In genomic region chr16:66924527-66925321, GRCh38 we compare ENCODE assay signal across 1 cellular context.
A peak's percentile ranks its signal among the peaks of the same experiment; 100 is the strongest.
TF ChIP-seq lines count a peak whose summit lies in the region.

No MANE protein-coding gene starts in this region.

TF ChIP-seq in HepG2, 621 proteins besides CTCF, POLR2A, EP300 and RAD21 (continued from another document and continues in another):
- TF ChIP-seq, protein P1, sequence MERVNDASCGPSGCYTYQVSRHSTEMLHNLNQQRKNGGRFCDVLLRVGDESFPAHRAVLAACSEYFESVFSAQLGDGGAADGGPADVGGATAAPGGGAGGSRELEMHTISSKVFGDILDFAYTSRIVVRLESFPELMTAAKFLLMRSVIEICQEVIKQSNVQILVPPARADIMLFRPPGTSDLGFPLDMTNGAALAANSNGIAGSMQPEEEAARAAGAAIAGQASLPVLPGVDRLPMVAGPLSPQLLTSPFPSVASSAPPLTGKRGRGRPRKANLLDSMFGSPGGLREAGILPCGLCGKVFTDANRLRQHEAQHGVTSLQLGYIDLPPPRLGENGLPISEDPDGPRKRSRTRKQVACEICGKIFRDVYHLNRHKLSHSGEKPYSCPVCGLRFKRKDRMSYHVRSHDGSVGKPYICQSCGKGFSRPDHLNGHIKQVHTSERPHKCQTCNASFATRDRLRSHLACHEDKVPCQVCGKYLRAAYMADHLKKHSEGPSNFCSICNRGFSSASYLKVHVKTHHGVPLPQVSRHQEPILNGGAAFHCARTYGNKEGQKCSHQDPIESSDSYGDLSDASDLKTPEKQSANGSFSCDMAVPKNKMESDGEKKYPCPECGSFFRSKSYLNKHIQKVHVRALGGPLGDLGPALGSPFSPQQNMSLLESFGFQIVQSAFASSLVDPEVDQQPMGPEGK (CRISPR knock-in tag; IDR thresholded peaks at IDR 0.05) = peak; percentile 41; the same call in 1 of the 2 replicates
- TF ChIP-seq MEIS2 (CRISPR knock-in tag; IDR thresholded peaks at IDR 0.05) (peak; percentile 49; the same call in 1 of the 2 replicates), NR2F2 (IDR thresholded peaks at IDR 0.05; ENCODE audit: borderline replicate concordance, low read depth) (no peak), IKZF1 (IDR thresholded peaks at IDR 0.05) (no peak), ZNF234 (CRISPR knock-in tag; conservative IDR thresholded peaks at IDR 0.05) (no peak), PRDM4 (CRISPR knock-in tag; IDR thresholded peaks at IDR 0.05; ENCODE audit: borderline replicate concordance) (no peak), ZNF20 (CRISPR knock-in tag; IDR thresholded peaks at IDR 0.05) (no peak), ZSCAN20 (CRISPR knock-in tag; IDR thresholded peaks at IDR 0.05; ENCODE audit: borderline replicate concordance) (0 out of 2 replicates have a peak, but pooled peaks have one; percentile 76), ADNP (CRISPR knock-in tag; IDR thresholded peaks at IDR 0.05) (0 out of 2 replicates have a peak, but pooled peaks have one; percentile 35), TSC22D2 (CRISPR knock-in tag; IDR thresholded peaks at IDR 0.05; ENCODE audit: borderline replicate concordance) (no peak), ONECUT2 (CRISPR knock-in tag; IDR thresholded peaks at IDR 0.05) (no peak), CREBL2 (CRISPR knock-in tag; IDR thresholded peaks at IDR 0.05; ENCODE audit: borderline replicate concordance) (no peak), TOPORS (CRISPR knock-in tag; IDR thresholded peaks at IDR 0.05) (no peak), MYPOP (CRISPR knock-in tag; IDR thresholded peaks at IDR 0.05) (no peak), ZNF432 (CRISPR knock-in tag; IDR thresholded peaks at IDR 0.05; ENCODE audit: borderline replicate concordance) (no peak), IRX3 (CRISPR knock-in tag; IDR thresholded peaks at IDR 0.05; ENCODE audit: borderline replicate concordance, low read depth) (no peak), AHR (CRISPR knock-in tag; IDR thresholded peaks at IDR 0.05) (no peak), ZNF577 (CRISPR knock-in tag; IDR thresholded peaks at IDR 0.05; ENCODE audit: borderline replicate concordance, low read depth) (no peak), ZNF337 (CRISPR knock-in tag; IDR thresholded peaks at IDR 0.05; ENCODE audit: borderline replicate concordance, low read depth) (no peak), NR2F1 (CRISPR knock-in tag; IDR thresholded peaks at IDR 0.05) (0 out of 4 replicates have a peak, but pooled peaks of 1 of the 2 experiments have one; percentile 19), ZNF878 (CRISPR knock-in tag; IDR thresholded peaks at IDR 0.05) (no peak), SIN3A (IDR thresholded peaks at IDR 0.05; ENCODE audit: borderline replicate concordance, low read depth, low read length) (no peak), ZFAT (CRISPR knock-in tag; conservative IDR thresholded peaks at IDR 0.05) (no peak), ZNF280B (CRISPR knock-in tag; IDR thresholded peaks at IDR 0.05; ENCODE audit: borderline replicate concordance) (no peak), RFX3 (CRISPR knock-in tag; IDR thresholded peaks at IDR 0.05) (no peak), ZNF335 (CRISPR knock-in tag; IDR thresholded peaks at IDR 0.05) (no peak), ELF3 (CRISPR knock-in tag; IDR thresholded peaks at IDR 0.05) (no peak), ETV5 (CRISPR knock-in tag; IDR thresholded peaks at IDR 0.05; ENCODE audit: borderline replicate concordance) (no peak), SRSF1 (optimal IDR thresholded peaks at IDR 0.05; ENCODE audit: low read depth, low read length) (peak; percentile 40), TOE1 (CRISPR knock-in tag; IDR thresholded peaks at IDR 0.05) (no peak), REL (CRISPR knock-in tag; conservative IDR thresholded peaks at IDR 0.05) (no peak), KDM5A (IDR thresholded peaks at IDR 0.05; ENCODE audit: borderline replicate concordance, low read length) (no peak), REPIN1 (CRISPR knock-in tag; IDR thresholded peaks at IDR 0.05; ENCODE audit: borderline replicate concordance, low read depth) (no peak), MTF2 (CRISPR knock-in tag; IDR thresholded peaks at IDR 0.05; ENCODE audit: borderline replicate concordance) (no peak; the same call in 1 of the 2 replicates), ZNF501 (CRISPR knock-in tag; IDR thresholded peaks at IDR 0.05) (no peak), SMAD9 (CRISPR knock-in tag; IDR thresholded peaks at IDR 0.05) (no peak), ZNF230 (CRISPR knock-in tag; IDR thresholded peaks at IDR 0.05) (no peak), ZNF17 (CRISPR knock-in tag; IDR thresholded peaks at IDR 0.05) (no peak), STAG1 (CRISPR knock-in tag; IDR thresholded peaks at IDR 0.05) (peak; percentile 69), SUZ12 (IDR thresholded peaks at IDR 0.05; ENCODE audit: low read depth, low read length) (no peak), ERF (CRISPR knock-in tag; IDR thresholded peaks at IDR 0.05) (no peak), NFATC3 (CRISPR knock-in tag; IDR thresholded peaks at IDR 0.05) (no peak)
- TF ChIP-seq, protein P2, sequence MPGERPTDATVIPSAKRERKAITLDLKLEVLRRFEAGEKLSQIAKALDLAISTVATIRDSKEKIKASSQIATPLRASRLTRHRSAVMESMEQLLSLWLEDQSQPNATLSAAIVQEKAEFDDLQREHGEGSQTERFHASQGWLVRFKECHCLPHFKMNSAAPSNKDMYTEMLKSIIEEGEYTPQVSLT (CRISPR knock-in tag; IDR thresholded peaks at IDR 0.05; ENCODE audit: borderline replicate concordance, low read depth) = no peak
- TF ChIP-seq, protein P3, sequence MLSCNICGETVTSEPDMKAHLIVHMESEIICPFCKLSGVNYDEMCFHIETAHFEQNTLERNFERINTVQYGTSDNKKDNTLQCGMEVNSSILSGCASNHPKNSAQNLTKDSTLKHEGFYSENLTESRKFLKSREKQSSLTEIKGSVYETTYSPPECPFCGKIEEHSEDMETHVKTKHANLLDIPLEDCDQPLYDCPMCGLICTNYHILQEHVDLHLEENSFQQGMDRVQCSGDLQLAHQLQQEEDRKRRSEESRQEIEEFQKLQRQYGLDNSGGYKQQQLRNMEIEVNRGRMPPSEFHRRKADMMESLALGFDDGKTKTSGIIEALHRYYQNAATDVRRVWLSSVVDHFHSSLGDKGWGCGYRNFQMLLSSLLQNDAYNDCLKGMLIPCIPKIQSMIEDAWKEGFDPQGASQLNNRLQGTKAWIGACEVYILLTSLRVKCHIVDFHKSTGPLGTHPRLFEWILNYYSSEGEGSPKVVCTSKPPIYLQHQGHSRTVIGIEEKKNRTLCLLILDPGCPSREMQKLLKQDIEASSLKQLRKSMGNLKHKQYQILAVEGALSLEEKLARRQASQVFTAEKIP (CRISPR knock-in tag; IDR thresholded peaks at IDR 0.05; ENCODE audit: borderline replicate concordance) = no peak
- TF ChIP-seq, protein P4, sequence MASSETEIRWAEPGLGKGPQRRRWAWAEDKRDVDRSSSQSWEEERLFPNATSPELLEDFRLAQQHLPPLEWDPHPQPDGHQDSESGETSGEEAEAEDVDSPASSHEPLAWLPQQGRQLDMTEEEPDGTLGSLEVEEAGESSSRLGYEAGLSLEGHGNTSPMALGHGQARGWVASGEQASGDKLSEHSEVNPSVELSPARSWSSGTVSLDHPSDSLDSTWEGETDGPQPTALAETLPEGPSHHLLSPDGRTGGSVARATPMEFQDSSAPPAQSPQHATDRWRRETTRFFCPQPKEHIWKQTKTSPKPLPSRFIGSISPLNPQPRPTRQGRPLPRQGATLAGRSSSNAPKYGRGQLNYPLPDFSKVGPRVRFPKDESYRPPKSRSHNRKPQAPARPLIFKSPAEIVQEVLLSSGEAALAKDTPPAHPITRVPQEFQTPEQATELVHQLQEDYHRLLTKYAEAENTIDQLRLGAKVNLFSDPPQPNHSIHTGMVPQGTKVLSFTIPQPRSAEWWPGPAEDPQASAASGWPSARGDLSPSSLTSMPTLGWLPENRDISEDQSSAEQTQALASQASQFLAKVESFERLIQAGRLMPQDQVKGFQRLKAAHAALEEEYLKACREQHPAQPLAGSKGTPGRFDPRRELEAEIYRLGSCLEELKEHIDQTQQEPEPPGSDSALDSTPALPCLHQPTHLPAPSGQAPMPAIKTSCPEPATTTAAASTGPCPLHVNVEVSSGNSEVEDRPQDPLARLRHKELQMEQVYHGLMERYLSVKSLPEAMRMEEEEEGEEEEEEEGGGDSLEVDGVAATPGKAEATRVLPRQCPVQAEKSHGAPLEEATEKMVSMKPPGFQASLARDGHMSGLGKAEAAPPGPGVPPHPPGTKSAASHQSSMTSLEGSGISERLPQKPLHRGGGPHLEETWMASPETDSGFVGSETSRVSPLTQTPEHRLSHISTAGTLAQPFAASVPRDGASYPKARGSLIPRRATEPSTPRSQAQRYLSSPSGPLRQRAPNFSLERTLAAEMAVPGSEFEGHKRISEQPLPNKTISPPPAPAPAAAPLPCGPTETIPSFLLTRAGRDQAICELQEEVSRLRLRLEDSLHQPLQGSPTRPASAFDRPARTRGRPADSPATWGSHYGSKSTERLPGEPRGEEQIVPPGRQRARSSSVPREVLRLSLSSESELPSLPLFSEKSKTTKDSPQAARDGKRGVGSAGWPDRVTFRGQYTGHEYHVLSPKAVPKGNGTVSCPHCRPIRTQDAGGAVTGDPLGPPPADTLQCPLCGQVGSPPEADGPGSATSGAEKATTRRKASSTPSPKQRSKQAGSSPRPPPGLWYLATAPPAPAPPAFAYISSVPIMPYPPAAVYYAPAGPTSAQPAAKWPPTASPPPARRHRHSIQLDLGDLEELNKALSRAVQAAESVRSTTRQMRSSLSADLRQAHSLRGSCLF (CRISPR knock-in tag; IDR thresholded peaks at IDR 0.05; ENCODE audit: borderline replicate concordance) = no peak
- TF ChIP-seq, protein P5, sequence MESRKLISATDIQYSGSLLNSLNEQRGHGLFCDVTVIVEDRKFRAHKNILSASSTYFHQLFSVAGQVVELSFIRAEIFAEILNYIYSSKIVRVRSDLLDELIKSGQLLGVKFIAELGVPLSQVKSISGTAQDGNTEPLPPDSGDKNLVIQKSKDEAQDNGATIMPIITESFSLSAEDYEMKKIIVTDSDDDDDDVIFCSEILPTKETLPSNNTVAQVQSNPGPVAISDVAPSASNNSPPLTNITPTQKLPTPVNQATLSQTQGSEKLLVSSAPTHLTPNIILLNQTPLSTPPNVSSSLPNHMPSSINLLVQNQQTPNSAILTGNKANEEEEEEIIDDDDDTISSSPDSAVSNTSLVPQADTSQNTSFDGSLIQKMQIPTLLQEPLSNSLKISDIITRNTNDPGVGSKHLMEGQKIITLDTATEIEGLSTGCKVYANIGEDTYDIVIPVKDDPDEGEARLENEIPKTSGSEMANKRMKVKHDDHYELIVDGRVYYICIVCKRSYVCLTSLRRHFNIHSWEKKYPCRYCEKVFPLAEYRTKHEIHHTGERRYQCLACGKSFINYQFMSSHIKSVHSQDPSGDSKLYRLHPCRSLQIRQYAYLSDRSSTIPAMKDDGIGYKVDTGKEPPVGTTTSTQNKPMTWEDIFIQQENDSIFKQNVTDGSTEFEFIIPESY (CRISPR knock-in tag; IDR thresholded peaks at IDR 0.05) = peak; percentile 39
- TF ChIP-seq, protein P6, sequence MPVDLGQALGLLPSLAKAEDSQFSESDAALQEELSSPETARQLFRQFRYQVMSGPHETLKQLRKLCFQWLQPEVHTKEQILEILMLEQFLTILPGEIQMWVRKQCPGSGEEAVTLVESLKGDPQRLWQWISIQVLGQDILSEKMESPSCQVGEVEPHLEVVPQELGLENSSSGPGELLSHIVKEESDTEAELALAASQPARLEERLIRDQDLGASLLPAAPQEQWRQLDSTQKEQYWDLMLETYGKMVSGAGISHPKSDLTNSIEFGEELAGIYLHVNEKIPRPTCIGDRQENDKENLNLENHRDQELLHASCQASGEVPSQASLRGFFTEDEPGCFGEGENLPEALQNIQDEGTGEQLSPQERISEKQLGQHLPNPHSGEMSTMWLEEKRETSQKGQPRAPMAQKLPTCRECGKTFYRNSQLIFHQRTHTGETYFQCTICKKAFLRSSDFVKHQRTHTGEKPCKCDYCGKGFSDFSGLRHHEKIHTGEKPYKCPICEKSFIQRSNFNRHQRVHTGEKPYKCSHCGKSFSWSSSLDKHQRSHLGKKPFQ (CRISPR knock-in tag; IDR thresholded peaks at IDR 0.05; ENCODE audit: insufficient replicate concordance) = no peak
- TF ChIP-seq, protein P7, sequence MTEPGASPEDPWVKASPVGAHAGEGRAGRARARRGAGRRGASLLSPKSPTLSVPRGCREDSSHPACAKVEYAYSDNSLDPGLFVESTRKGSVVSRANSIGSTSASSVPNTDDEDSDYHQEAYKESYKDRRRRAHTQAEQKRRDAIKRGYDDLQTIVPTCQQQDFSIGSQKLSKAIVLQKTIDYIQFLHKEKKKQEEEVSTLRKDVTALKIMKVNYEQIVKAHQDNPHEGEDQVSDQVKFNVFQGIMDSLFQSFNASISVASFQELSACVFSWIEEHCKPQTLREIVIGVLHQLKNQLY (CRISPR knock-in tag; IDR thresholded peaks at IDR 0.05) = no peak
